Comparison of ENCODE assay signal across 8 cellular contexts in genomic region chr2:112542123-112542973, GRCh38. TPM values are rescaled to one million over a fixed set of nuclear protein-coding genes. Genes with fewer than 3 reads are reported as not detected.
DNase-seq lines count a peak whose midpoint lies in the region; ATAC-seq and TF ChIP-seq lines count a peak whose summit lies in the region.

Gene POLR1B, plus strand, starts transcription at chr2:112542465. Its CDS starts 30 bp downstream, at chr2:112542495.

- peak within 1 kb of the TSS in 1 of 9 donors; percentile 98 for H3K27ac Mint-ChIP-seq in naive thymus-derived CD4-positive, alpha-beta T cell
- H3K27ac Mint-ChIP-seq in stimulated activated naive B cell treated with anti-CD40 and anti-IgM and Interleukin-4, amounts not matched to agents 10 μg/mL and 1 μg/mL and 100 μg/mL, for 72 hours, result no peak within 1 kb of the TSS

- H3K4me1 Mint-ChIP-seq in naive thymus-derived CD4-positive, alpha-beta T cell, result peaks cover 12 to 24% (median 19%) of the 10 kb centered on the region in 7 donors
- peaks cover 5 to 13% of the 10 kb centered on the region in 2 donors for H3K4me1 Mint-ChIP-seq in stimulated activated naive B cell treated with anti-CD40 and anti-IgM and Interleukin-4, amounts not matched to agents 10 μg/mL and 1 μg/mL and 100 μg/mL, for 72 hours

- peaks cover 0 to 4% (median 0%) of the 10 kb centered on the region in 11 donors for H3K9me3 Mint-ChIP-seq in naive thymus-derived CD4-positive, alpha-beta T cell
- H3K9me3 Mint-ChIP-seq in stimulated activated naive B cell treated with anti-CD40 and anti-IgM and Interleukin-4, amounts not matched to agents 10 μg/mL and 1 μg/mL and 100 μg/mL, for 72 hours, result no peaks in the 10 kb centered on the region

- peak within 1 kb of the TSS; percentile 77 for H3K27ac ChIP-seq in DOHH2 (ENCODE audit: low read depth, low read length)
- peak within 1 kb of the TSS; percentile 83 to 91 (median 88) for H3K27ac ChIP-seq in Peyer's patch
- H3K27ac ChIP-seq in naive thymus-derived CD4-positive, alpha-beta T cell (ENCODE audit: low read depth, low read length), result peak within 1 kb of the TSS; percentile 89

- peaks cover 42% of the 10 kb centered on the region for H3K36me3 ChIP-seq in DOHH2 (ENCODE audit: control insufficient read depth, low read length)
- peaks cover 0 to 13% (median 0%) of the 10 kb centered on the region in 3 donors for H3K36me3 ChIP-seq in Peyer's patch
- peaks cover 0 to 15% (median 6%) of the 10 kb centered on the region in 3 experiments for H3K36me3 ChIP-seq in naive thymus-derived CD4-positive, alpha-beta T cell (ENCODE audit: control insufficient read depth in 2 of 3, insufficient read depth in 3 of 3, low read length in 3 of 3)

- peaks cover 12% of the 10 kb centered on the region for H3F3A ChIP-seq in DOHH2 (ENCODE audit: control insufficient read depth, insufficient read depth)

- TF ChIP-seq CTCF in DOHH2 (IDR thresholded peaks at IDR 0.05; ENCODE audit: low read depth, low read length, poor library complexity, severe bottlenecking) (no peak), Peyer's patch (IDR thresholded peaks at IDR 0.05) (peak in 1 of 6 experiments; percentile 13), fibroblast of mammary gland (conservative IDR thresholded peaks at IDR 0.05; ENCODE audit: control insufficient read depth, insufficient read depth, low read depth, low read length) (no peak)

- CTCF ChIA-PET in naive thymus-derived CD4-positive, alpha-beta T cell (lab: Charles Lee), result no interaction called here

- peak; percentile 74 for ATAC-seq in GM21737 (IDR thresholded peaks at IDR 0.05; ENCODE audit: unreplicated experiment)
- peak; percentile 88 for ATAC-seq in naive thymus-derived CD4-positive, alpha-beta T cell
- ATAC-seq in stimulated activated naive B cell treated with anti-CD40 and anti-IgM and Interleukin-4, amounts not matched to agents 10 μg/mL and 1 μg/mL and 100 μg/mL, for 72 hours (replicated peaks), result peak; percentile 82 to 88

- TF ChIP-seq POLR2A in Peyer's patch (IDR thresholded peaks at IDR 0.05), result peak in 1 of 2 donors; percentile 5

- DNase-seq in KBM-7 (peak; percentile 92), Peyer's patch (peak; percentile 83 to 91 (median 90)), fibroblast of mammary gland (ENCODE audit: low read depth) (peak; percentile 77)
- DNase-seq in activated T-helper 1 cell treated with anti-CD3 and anti-CD28 coated beads, Interleukin-2, amount 50 U/mL, for 16 hours (ENCODE audit: low read depth in 1 of 2, low spot score in 1 of 2), result peak; percentile 47 to 56
- peak in 8 of 9 donors; percentile 57 to 81 (median 77) for DNase-seq in naive thymus-derived CD4-positive, alpha-beta T cell
- peak; percentile 82 for DNase-seq in stimulated activated naive B cell treated with anti-CD40 and anti-IgM and Interleukin-4, amounts not matched to agents 10 μg/mL and 1 μg/mL and 100 μg/mL, for 72 hours

- H3K4me3 ChIP-seq in DOHH2 (ENCODE audit: low read length) (peak within 1 kb of the TSS; percentile 97), Peyer's patch (peak within 1 kb of the TSS; percentile 63 to 93 (median 82)), fibroblast of mammary gland (ENCODE audit: control insufficient read depth, low read depth, low read length) (peak within 1 kb of the TSS; percentile 95)
- peak within 1 kb of the TSS; percentile 95 for H3K4me3 ChIP-seq in naive thymus-derived CD4-positive, alpha-beta T cell (ENCODE audit: low read length)

- peaks cover 13% of the 10 kb centered on the region; the same call in 1 of the 2 replicates for H4K20me1 ChIP-seq in DOHH2 (ENCODE audit: control insufficient read depth, insufficient read depth, low read depth, low read length)

- peaks cover 0 to 13% (median 4%) of the 10 kb centered on the region in 5 donors for H3K36me3 Mint-ChIP-seq in naive thymus-derived CD4-positive, alpha-beta T cell
- H3K36me3 Mint-ChIP-seq in stimulated activated naive B cell treated with anti-CD40 and anti-IgM and Interleukin-4, amounts not matched to agents 10 μg/mL and 1 μg/mL and 100 μg/mL, for 72 hours, result peaks cover 7 to 8% of the 10 kb centered on the region in 2 donors

- H3K4me2 ChIP-seq in DOHH2 (ENCODE audit: low read length), result peak within 1 kb of the TSS; percentile 85

- H3K27me3 ChIP-seq in DOHH2 (ENCODE audit: control insufficient read depth, low read length) (no peaks in the 10 kb centered on the region), Peyer's patch (no peaks in the 10 kb centered on the region)
- H3K27me3 ChIP-seq in naive thymus-derived CD4-positive, alpha-beta T cell (ENCODE audit: control insufficient read depth in 2 of 2, insufficient read depth in 2 of 2, low read length in 2 of 2), result no peaks in the 10 kb centered on the region

- POLR2A ChIA-PET in naive thymus-derived CD4-positive, alpha-beta T cell (lab: Charles Lee), result interaction anchor here (0.6 kb wide), 1 partner anchor 355 kb away, joined by 3 read pairs; no protein-coding TSS in a partner anchor

- in situ Hi-C loops in KBM-7 (cut with MboI; ENCODE audit: low pct_unique_long_range_greater_than_20kb, low sequenced_read_pairs), result no loop called here

- H3K27me3 Mint-ChIP-seq in naive thymus-derived CD4-positive, alpha-beta T cell, result no peaks in the 10 kb centered on the region
- no peaks in the 10 kb centered on the region for H3K27me3 Mint-ChIP-seq in stimulated activated naive B cell treated with anti-CD40 and anti-IgM and Interleukin-4, amounts not matched to agents 10 μg/mL and 1 μg/mL and 100 μg/mL, for 72 hours

- peaks cover 61% of the 10 kb centered on the region for H3K79me2 ChIP-seq in DOHH2 (ENCODE audit: control insufficient read depth, low read length)

- H3K9me3 ChIP-seq in DOHH2 (ENCODE audit: control insufficient read depth, insufficient read depth, low read length) (no peaks in the 10 kb centered on the region), Peyer's patch (no peaks in the 10 kb centered on the region)
- no peaks in the 10 kb centered on the region for H3K9me3 ChIP-seq in naive thymus-derived CD4-positive, alpha-beta T cell (ENCODE audit: control insufficient read depth in 2 of 3, low read length in 3 of 3)

- H3K4me3 Mint-ChIP-seq in naive thymus-derived CD4-positive, alpha-beta T cell, result no peak within 1 kb of the TSS
- no peak within 1 kb of the TSS for H3K4me3 Mint-ChIP-seq in stimulated activated naive B cell treated with anti-CD40 and anti-IgM and Interleukin-4, amounts not matched to agents 10 μg/mL and 1 μg/mL and 100 μg/mL, for 72 hours

- no peaks in the 10 kb centered on the region for H3K9me2 ChIP-seq in DOHH2 (replicated peaks; ENCODE audit: control insufficient read depth, low read length)

- intact Hi-C loops in naive thymus-derived CD4-positive, alpha-beta T cell (cut with micrococcal nuclease), result loop anchor here (1.0 to 5.0 kb wide), 11 partner anchors 42 to 658 kb away; partner anchors contain the start of genes CHCHD5 (in 2 of the 2), SLC20A1 (in 2 of the 2), TMEM87B (in 2 of the 2) and ANAPC1 (in 1 of the 2)

- peaks cover 26% of the 10 kb centered on the region for H3K4me1 ChIP-seq in DOHH2 (ENCODE audit: control insufficient read depth, low read length)
- H3K4me1 ChIP-seq in Peyer's patch, result peaks cover 0 to 18% (median 4%) of the 10 kb centered on the region in 4 donors
- H3K4me1 ChIP-seq in naive thymus-derived CD4-positive, alpha-beta T cell (ENCODE audit: control insufficient read depth in 2 of 2, insufficient read depth in 2 of 2, low read length in 2 of 2), result peaks cover 14 to 15% of the 10 kb centered on the region in 2 donors

RNA-seq across cellular contexts. Expression of gene POLR1B, which starts in this region (rescaled TPM):
- total RNA-seq in Peyer's patch, result 10 to 100 TPM in 2 of 4 donors, 1 to 10 TPM in 2; 7.5 to 15.8 (median 10.0) TPM
- total RNA-seq in naive thymus-derived CD4-positive, alpha-beta T cell, result 10 to 100 TPM; 10.1 to 41.8 (median 25.2) TPM
- 10 to 100 TPM; 17.2 to 26.1 TPM for polyA plus RNA-seq in naive thymus-derived CD4-positive, alpha-beta T cell

Comparison
In these comparisons a context has a peak if more than half of its experiments do, and no peak if none do; other contexts are left out.
1. Peak in every context shown above with its lines: DNase-seq, ATAC-seq, H3K4me3 ChIP-seq and H3K27ac ChIP-seq.